Comparison of ENCODE assay signal across 11 cellular contexts in genomic region chr5:36882250-36882649, GRCh38. TPM values are rescaled to one million over a fixed set of nuclear protein-coding genes. Genes with fewer than 3 reads are reported as not detected.
DNase-seq lines count a peak whose midpoint lies in the region; ATAC-seq, FAIRE-seq and TF ChIP-seq lines count a peak whose summit lies in the region.
"Had no signal": no experiment of that assay in that cellular context is flagged by ENCODE, and none has a peak within 500 bp of the region (broad histone marks: within the 10 kb centered on the region; RNA-seq: fewer than 3 reads in every experiment).

No MANE protein-coding gene starts in this region.

- intact Hi-C loops in MCF 10A (cut with micrococcal nuclease): no loop called here
- intact Hi-C loops in breast epithelium (cut with DNase I; ENCODE audit: low total_unique reads): no loop called here

- no TSS peak for BruUV-seq in MCF 10A (replicated peaks; lab: Mats Ljungman, UMichigan)

- ATAC-seq in HG02852 (IDR thresholded peaks at IDR 0.05; ENCODE audit: unreplicated experiment) (peak; percentile 41), GM18873 (IDR thresholded peaks at IDR 0.05; ENCODE audit: low FRiP score, unreplicated experiment) (no peak)
- ATAC-seq: pancreas had no signal

- H3K27ac Mint-ChIP-seq in MCF 10A (ENCODE audit: low read depth, unreplicated experiment): peak overlapping the region; percentile 63
- H3K27ac Mint-ChIP-seq in stimulated activated naive CD8-positive, alpha-beta T cell treated with anti-CD3 and anti-CD28 coated beads, Interleukin-15, Interleukin-2, amounts not matched to agents 100 ng/mL and 50 ng/mL, for 24 hours: peak overlapping the region; percentile 34

- H3K4me3 Mint-ChIP-seq in MCF 10A (ENCODE audit: unreplicated experiment): no peak overlapping the region
- no peak overlapping the region for H3K4me3 Mint-ChIP-seq in stimulated activated naive CD8-positive, alpha-beta T cell treated with anti-CD3 and anti-CD28 coated beads, Interleukin-15, Interleukin-2, amounts not matched to agents 100 ng/mL and 50 ng/mL, for 24 hours

- H3K9me3 ChIP-seq in breast epithelium: no peaks in the 10 kb centered on the region
- H3K9me3 ChIP-seq: pancreas had no signal

- no peaks in the 10 kb centered on the region for H3K27me3 Mint-ChIP-seq in MCF 10A (ENCODE audit: insufficient read depth, unreplicated experiment)
- H3K27me3 Mint-ChIP-seq in stimulated activated naive CD8-positive, alpha-beta T cell treated with anti-CD3 and anti-CD28 coated beads, Interleukin-15, Interleukin-2, amounts not matched to agents 100 ng/mL and 50 ng/mL, for 24 hours: no peaks in the 10 kb centered on the region

- DNase-seq in MCF 10A (ENCODE audit: unreplicated experiment): no peak
- no peak for DNase-seq in breast epithelium (ENCODE audit: low spot score in 2 of 2)
- no peak for DNase-seq in RCC 7860 (ENCODE audit: low spot score)
- DNase-seq in coronary artery (ENCODE audit: low spot score): no peak
- no peak for DNase-seq in mucosa of gallbladder (ENCODE audit: low spot score)
- DNase-seq: effector memory CD4-positive, alpha-beta T cell; pancreas had no signal

- H3K4me1 ChIP-seq in breast epithelium: peaks cover 0 to 11% of the 10 kb centered on the region in 2 donors

- TF ChIP-seq CTCF in MCF 10A (IDR thresholded peaks at IDR 0.05; ENCODE audit: unreplicated experiment) (no peak), breast epithelium (IDR thresholded peaks at IDR 0.05) (no peak), coronary artery (IDR thresholded peaks at IDR 0.05) (no peak)

- POLR2A ChIA-PET in MCF 10A (lab: Yijun Ruan, JAX): interaction anchor here (1.1 to 6.1 kb wide), 5 partner anchors 6 to 27 kb away, joined by 3 to 79 read pairs (median 3); partner anchors contain the start of gene NIPBL

- H3K4me3 ChIP-seq in breast epithelium (no peak overlapping the region), coronary artery (no peak overlapping the region)
- H3K4me3 ChIP-seq: pancreas had no signal

- CTCF ChIA-PET in MCF 10A (lab: Yijun Ruan, JAX): interaction anchor here (0.6 to 1.6 kb wide), 4 partner anchors 24 to 132 kb away, joined by 3 to 5 read pairs (median 4); no protein-coding TSS in a partner anchor

- H3K27me3 ChIP-seq in breast epithelium: no peaks in the 10 kb centered on the region
- H3K27me3 ChIP-seq: pancreas had no signal

- TF ChIP-seq POLR2A in breast epithelium (IDR thresholded peaks at IDR 0.05): no peak

- H3K36me3 Mint-ChIP-seq in MCF 10A (ENCODE audit: insufficient read depth, unreplicated experiment): peaks cover 5% of the 10 kb centered on the region
- peaks cover 7% of the 10 kb centered on the region for H3K36me3 Mint-ChIP-seq in stimulated activated naive CD8-positive, alpha-beta T cell treated with anti-CD3 and anti-CD28 coated beads, Interleukin-15, Interleukin-2, amounts not matched to agents 100 ng/mL and 50 ng/mL, for 24 hours (ENCODE audit: low read depth)

- FAIRE-seq in RCC 7860 (lab: Jason Lieb, UNC): peak; percentile 42
- FAIRE-seq: pancreas had no signal

- H3K4me1 Mint-ChIP-seq in MCF 10A (ENCODE audit: insufficient read depth, unreplicated experiment): peaks cover 30% of the 10 kb centered on the region
- peaks cover 82% of the 10 kb centered on the region for H3K4me1 Mint-ChIP-seq in stimulated activated naive CD8-positive, alpha-beta T cell treated with anti-CD3 and anti-CD28 coated beads, Interleukin-15, Interleukin-2, amounts not matched to agents 100 ng/mL and 50 ng/mL, for 24 hours (ENCODE audit: low read depth)

- H3K9me3 Mint-ChIP-seq in MCF 10A (ENCODE audit: unreplicated experiment): no peaks in the 10 kb centered on the region
- H3K9me3 Mint-ChIP-seq in stimulated activated naive CD8-positive, alpha-beta T cell treated with anti-CD3 and anti-CD28 coated beads, Interleukin-15, Interleukin-2, amounts not matched to agents 100 ng/mL and 50 ng/mL, for 24 hours: no peaks in the 10 kb centered on the region

- H3K27ac ChIP-seq in breast epithelium (no peak overlapping the region), coronary artery (no peak overlapping the region)
- H3K27ac ChIP-seq: C4-2B, pancreas had no signal

- no peaks in the 10 kb centered on the region for H3K36me3 ChIP-seq in breast epithelium
- H3K36me3 ChIP-seq: pancreas had no signal

RNA-seq across cellular contexts. Expression of gene NIPBL, which starts 5.7 kb away (rescaled TPM):
- 46.2 and 51.0 TPM in 2 replicates for total RNA-seq in MCF 10A (2022)
- 100 to 1,000 TPM in 1 of 3 donors, 10 to 100 TPM in 2; 61.9 to 112 (median 69.2) TPM for total RNA-seq in breast epithelium
- 60.9 TPM for total RNA-seq in mucosa of gallbladder
